11 cellular contexts compared by ENCODE assay signal in the genomic region with DNA sequence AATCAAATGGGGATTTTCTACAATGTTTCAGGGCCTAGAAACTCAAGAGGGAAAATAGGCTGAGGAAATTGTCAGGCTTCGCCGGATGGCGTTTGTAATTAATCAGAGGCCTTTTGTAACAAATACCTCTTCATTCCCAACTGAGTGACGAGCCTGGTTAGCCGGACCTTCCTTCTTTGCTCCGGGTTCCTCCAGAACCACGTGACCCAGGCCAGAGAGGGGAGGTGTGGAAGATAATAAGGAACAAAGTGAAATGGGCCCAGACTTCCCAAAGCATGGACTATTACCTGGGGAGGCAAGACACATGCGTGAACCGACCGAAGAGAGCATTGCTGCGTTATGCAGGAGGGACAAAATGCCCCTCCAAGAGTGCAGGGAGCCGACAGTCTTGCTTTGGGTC. TPM values are rescaled to one million over a fixed set of nuclear protein-coding genes. Genes with fewer than 3 reads are reported as not detected.
"Had no signal": no experiment of that assay in that cellular context is flagged by ENCODE, and none has a peak within 500 bp of the region (broad histone marks: within the 10 kb centered on the region; RNA-seq: fewer than 3 reads in every experiment).

No MANE protein-coding gene starts in this region.

- H3K4me2 ChIP-seq: SK-N-SH had no signal

- H3K9me3 ChIP-seq: SK-N-SH had no signal

- H3K27ac ChIP-seq: RWPE1 had no signal

- DNase-seq: NCI-H1417 treated with DMSO at 0.1 percent for 48 hours, NCI-H2081 treated with DMSO at 0.1 percent for 48 hours, NCI-H510A, NCI-H524 treated with DMSO at 0.1 percent for 48 hours had no signal

- H3K9ac ChIP-seq: SK-N-SH had no signal

RNA-seq across cellular contexts. Expression of a gene that starts 7.5 kb away (rescaled TPM):
- total RNA-seq: HT-29, LHCN-M2, MCF 10A, PC-3, SK-MEL-5 had no signal
- polyA plus RNA-seq: SK-N-SH had no signal
